Comparison of ENCODE assay signal across 1 cellular context in the genomic region with DNA sequence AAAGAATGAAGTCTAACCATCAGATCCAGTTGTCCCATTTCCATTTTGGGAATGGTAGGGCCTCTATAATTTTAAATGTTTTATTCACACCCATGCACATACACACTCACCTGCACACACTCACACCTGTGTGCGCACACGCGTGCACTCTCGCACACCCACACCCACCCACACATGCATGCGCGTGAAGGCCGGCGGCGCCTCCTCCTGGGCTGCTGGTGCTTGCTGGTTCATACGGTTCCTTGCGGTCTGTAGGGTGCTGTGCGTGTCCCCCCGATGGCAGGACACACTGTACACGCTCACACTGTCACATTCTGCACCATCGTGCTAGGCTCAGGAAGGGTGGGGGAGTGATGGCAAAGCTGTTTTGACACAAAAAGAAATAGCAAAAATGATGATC.
TF ChIP-seq lines count a peak whose summit lies in the region.

No MANE protein-coding gene starts in this region.

TF ChIP-seq in GM12878, 131 proteins besides CTCF, POLR2A, EP300 and RAD21 (continued from another document):
- TF ChIP-seq SUZ12 (IDR thresholded peaks at IDR 0.05; ENCODE audit: unreplicated experiment), result no peak
- no peak for TF ChIP-seq MYC (IDR thresholded peaks at IDR 0.05; ENCODE audit: insufficient read depth, insufficient read length, insufficient replicate concordance, low read length, severe bottlenecking)
- TF ChIP-seq, protein P1, sequence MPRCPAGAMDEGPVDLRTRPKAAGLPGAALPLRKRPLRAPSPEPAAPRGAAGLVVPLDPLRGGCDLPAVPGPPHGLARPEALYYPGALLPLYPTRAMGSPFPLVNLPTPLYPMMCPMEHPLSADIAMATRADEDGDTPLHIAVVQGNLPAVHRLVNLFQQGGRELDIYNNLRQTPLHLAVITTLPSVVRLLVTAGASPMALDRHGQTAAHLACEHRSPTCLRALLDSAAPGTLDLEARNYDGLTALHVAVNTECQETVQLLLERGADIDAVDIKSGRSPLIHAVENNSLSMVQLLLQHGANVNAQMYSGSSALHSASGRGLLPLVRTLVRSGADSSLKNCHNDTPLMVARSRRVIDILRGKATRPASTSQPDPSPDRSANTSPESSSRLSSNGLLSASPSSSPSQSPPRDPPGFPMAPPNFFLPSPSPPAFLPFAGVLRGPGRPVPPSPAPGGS (IDR thresholded peaks at IDR 0.05; ENCODE audit: borderline replicate concordance, insufficient read depth, low read depth, low read length, poor library complexity, severe bottlenecking), result peak; percentile 42
- no peak for TF ChIP-seq SMARCA5 (IDR thresholded peaks at IDR 0.05)
- TF ChIP-seq RUNX3 (IDR thresholded peaks at IDR 0.05; ENCODE audit: low read length), result no peak
- no peak for TF ChIP-seq CBX5 (IDR thresholded peaks at IDR 0.05; ENCODE audit: low read depth)
- no peak for TF ChIP-seq ZZZ3 (IDR thresholded peaks at IDR 0.05; ENCODE audit: control insufficient read depth, insufficient read length, low read depth)
- TF ChIP-seq TARDBP (IDR thresholded peaks at IDR 0.05; ENCODE audit: borderline replicate concordance), result no peak
- TF ChIP-seq, protein P2, sequence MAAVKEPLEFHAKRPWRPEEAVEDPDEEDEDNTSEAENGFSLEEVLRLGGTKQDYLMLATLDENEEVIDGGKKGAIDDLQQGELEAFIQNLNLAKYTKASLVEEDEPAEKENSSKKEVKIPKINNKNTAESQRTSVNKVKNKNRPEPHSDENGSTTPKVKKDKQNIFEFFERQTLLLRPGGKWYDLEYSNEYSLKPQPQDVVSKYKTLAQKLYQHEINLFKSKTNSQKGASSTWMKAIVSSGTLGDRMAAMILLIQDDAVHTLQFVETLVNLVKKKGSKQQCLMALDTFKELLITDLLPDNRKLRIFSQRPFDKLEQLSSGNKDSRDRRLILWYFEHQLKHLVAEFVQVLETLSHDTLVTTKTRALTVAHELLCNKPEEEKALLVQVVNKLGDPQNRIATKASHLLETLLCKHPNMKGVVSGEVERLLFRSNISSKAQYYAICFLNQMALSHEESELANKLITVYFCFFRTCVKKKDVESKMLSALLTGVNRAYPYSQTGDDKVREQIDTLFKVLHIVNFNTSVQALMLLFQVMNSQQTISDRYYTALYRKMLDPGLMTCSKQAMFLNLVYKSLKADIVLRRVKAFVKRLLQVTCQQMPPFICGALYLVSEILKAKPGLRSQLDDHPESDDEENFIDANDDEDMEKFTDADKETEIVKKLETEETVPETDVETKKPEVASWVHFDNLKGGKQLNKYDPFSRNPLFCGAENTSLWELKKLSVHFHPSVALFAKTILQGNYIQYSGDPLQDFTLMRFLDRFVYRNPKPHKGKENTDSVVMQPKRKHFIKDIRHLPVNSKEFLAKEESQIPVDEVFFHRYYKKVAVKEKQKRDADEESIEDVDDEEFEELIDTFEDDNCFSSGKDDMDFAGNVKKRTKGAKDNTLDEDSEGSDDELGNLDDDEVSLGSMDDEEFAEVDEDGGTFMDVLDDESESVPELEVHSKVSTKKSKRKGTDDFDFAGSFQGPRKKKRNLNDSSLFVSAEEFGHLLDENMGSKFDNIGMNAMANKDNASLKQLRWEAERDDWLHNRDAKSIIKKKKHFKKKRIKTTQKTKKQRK (IDR thresholded peaks at IDR 0.05; ENCODE audit: low read depth, low read length), result no peak
- 0 out of 2 replicates have a peak, but pooled peaks have one; percentile 50 for TF ChIP-seq TCF3 (IDR thresholded peaks at IDR 0.05; ENCODE audit: borderline replicate concordance, insufficient read depth, low read depth, low read length)
- TF ChIP-seq MXI1 (IDR thresholded peaks at IDR 0.05; ENCODE audit: low read depth, low read length), result no peak
- TF ChIP-seq, protein P3, sequence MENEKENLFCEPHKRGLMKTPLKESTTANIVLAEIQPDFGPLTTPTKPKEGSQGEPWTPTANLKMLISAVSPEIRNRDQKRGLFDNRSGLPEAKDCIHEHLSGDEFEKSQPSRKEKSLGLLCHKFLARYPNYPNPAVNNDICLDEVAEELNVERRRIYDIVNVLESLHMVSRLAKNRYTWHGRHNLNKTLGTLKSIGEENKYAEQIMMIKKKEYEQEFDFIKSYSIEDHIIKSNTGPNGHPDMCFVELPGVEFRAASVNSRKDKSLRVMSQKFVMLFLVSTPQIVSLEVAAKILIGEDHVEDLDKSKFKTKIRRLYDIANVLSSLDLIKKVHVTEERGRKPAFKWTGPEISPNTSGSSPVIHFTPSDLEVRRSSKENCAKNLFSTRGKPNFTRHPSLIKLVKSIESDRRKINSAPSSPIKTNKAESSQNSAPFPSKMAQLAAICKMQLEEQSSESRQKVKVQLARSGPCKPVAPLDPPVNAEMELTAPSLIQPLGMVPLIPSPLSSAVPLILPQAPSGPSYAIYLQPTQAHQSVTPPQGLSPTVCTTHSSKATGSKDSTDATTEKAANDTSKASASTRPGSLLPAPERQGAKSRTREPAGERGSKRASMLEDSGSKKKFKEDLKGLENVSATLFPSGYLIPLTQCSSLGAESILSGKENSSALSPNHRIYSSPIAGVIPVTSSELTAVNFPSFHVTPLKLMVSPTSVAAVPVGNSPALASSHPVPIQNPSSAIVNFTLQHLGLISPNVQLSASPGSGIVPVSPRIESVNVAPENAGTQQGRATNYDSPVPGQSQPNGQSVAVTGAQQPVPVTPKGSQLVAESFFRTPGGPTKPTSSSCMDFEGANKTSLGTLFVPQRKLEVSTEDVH (IDR thresholded peaks at IDR 0.05; ENCODE audit: low read depth, partially characterized antibody), result no peak
- no peak for TF ChIP-seq ZNF274 (IDR thresholded peaks at IDR 0.05; ENCODE audit: insufficient read depth, insufficient read length)
- TF ChIP-seq, protein P4, sequence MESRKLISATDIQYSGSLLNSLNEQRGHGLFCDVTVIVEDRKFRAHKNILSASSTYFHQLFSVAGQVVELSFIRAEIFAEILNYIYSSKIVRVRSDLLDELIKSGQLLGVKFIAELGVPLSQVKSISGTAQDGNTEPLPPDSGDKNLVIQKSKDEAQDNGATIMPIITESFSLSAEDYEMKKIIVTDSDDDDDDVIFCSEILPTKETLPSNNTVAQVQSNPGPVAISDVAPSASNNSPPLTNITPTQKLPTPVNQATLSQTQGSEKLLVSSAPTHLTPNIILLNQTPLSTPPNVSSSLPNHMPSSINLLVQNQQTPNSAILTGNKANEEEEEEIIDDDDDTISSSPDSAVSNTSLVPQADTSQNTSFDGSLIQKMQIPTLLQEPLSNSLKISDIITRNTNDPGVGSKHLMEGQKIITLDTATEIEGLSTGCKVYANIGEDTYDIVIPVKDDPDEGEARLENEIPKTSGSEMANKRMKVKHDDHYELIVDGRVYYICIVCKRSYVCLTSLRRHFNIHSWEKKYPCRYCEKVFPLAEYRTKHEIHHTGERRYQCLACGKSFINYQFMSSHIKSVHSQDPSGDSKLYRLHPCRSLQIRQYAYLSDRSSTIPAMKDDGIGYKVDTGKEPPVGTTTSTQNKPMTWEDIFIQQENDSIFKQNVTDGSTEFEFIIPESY (IDR thresholded peaks at IDR 0.05), result peak; percentile 73; the same call in 1 of the 2 replicates
- no peak for TF ChIP-seq FOXM1 (IDR thresholded peaks at IDR 0.05; ENCODE audit: low read depth, low read length)
- TF ChIP-seq STAT3 (IDR thresholded peaks at IDR 0.05; ENCODE audit: low read depth, low read length), result no peak
- TF ChIP-seq POLR2AphosphoS2 (IDR thresholded peaks at IDR 0.05; ENCODE audit: low read depth, low read length), result no peak
